Comparison of ENCODE assay signal across 9 cellular contexts in genomic region chr17:6455321-6455705, GRCh38. TPM values are rescaled to one million over a fixed set of nuclear protein-coding genes. Genes with fewer than 3 reads are reported as not detected.
DNase-seq lines count a peak whose midpoint lies in the region; ATAC-seq and TF ChIP-seq lines count a peak whose summit lies in the region.
"Had no signal": no experiment of that assay in that cellular context is flagged by ENCODE, and none has a peak within 500 bp of the region (broad histone marks: within the 10 kb centered on the region; RNA-seq: fewer than 3 reads in every experiment).

No MANE protein-coding gene starts in this region.

- TF ChIP-seq CTCF in left ventricle myocardium inferior (IDR thresholded peaks at IDR 0.05; ENCODE audit: borderline replicate concordance), result no peak

- H3K4me1 ChIP-seq in HUES48 (ENCODE audit: control insufficient read depth, insufficient read depth, low read length), result peaks cover 28% of the 10 kb centered on the region
- H3K4me1 ChIP-seq in left ventricle myocardium inferior, result peaks cover 15% of the 10 kb centered on the region

- H3K9me3 ChIP-seq in HUES48 (ENCODE audit: control insufficient read depth, insufficient read depth, low read length) (no peaks in the 10 kb centered on the region), left ventricle myocardium inferior (replicated peaks) (no peaks in the 10 kb centered on the region)

- H3K9ac ChIP-seq in HUES48 (ENCODE audit: low read depth, low read length), result peak overlapping the region; percentile 49

- peaks cover 13% of the 10 kb centered on the region; the same call in 1 of the 2 replicates for H3K36me3 ChIP-seq in HUES48 (ENCODE audit: control insufficient read depth, insufficient read depth, low read length)
- no peaks in the 10 kb centered on the region for H3K36me3 ChIP-seq in left ventricle myocardium inferior

- H3K27ac ChIP-seq in HUES48 (ENCODE audit: low read depth, low read length) (no peak overlapping the region), left ventricle myocardium inferior (replicated peaks) (no peak overlapping the region)

- DNase-seq in activated T-cell treated with anti-CD3 and anti-CD28 coated beads for 48 hours (ENCODE audit: low read depth), result peak; percentile 29
- no peak for DNase-seq in left ventricle myocardium inferior
- peak; percentile 51 for DNase-seq in stimulated activated CD4-positive, alpha-beta T cell treated with anti-CD3 and anti-CD28 coated beads, Interleukin-4, amount 100 ng/mL, for 1 hour
- DNase-seq in GF-D8 (lab: John Stamatoyannopoulos, UW), result no peak
- no peak for DNase-seq in NCI-H187 (lab: John Stamatoyannopoulos, UW)

- no peaks in the 10 kb centered on the region for H3K27me3 ChIP-seq in HUES48 (ENCODE audit: control insufficient read depth, insufficient read depth, low read length)
- H3K27me3 ChIP-seq in left ventricle myocardium inferior (ENCODE audit: low read depth), result peaks cover 43% of the 10 kb centered on the region

- intact Hi-C loops in left ventricle myocardium inferior (cut with micrococcal nuclease), result no loop called here

- H3K4me3 ChIP-seq in HUES48 (ENCODE audit: low read depth, low read length) (peak overlapping the region; percentile 68), left ventricle myocardium inferior (peak overlapping the region; percentile 54)

- no peak for ATAC-seq in HG03159 (IDR thresholded peaks at IDR 0.05; ENCODE audit: unreplicated experiment)
- ATAC-seq in GM21367 (IDR thresholded peaks at IDR 0.05; ENCODE audit: unreplicated experiment), result no peak

RNA-seq across cellular contexts. Expression of gene PIMREG, which starts 11.1 kb away (rescaled TPM):
- total RNA-seq in left ventricle myocardium inferior, result 0.19 TPM

RNA-seq across cellular contexts. Expression of gene AIPL1, which starts 20.4 kb away (rescaled TPM):
- not detected for total RNA-seq in left ventricle myocardium inferior
- total RNA-seq: bronchial epithelial cell had no signal

Comparison
In these comparisons a context has a peak if more than half of its experiments do, and no peak if none do; other contexts are left out.
1. DNase-seq: peak in activated T-cell treated with anti-CD3 and anti-CD28 coated beads for 48 hours (single experiment) and stimulated activated CD4-positive, alpha-beta T cell treated with anti-CD3 and anti-CD28 coated beads, Interleukin-4, amount 100 ng/mL, for 1 hour (single experiment); none in left ventricle myocardium inferior (single experiment), GF-D8 (single experiment) and NCI-H187 (0 of 2).